27 cellular contexts compared by ENCODE assay signal in the genomic region with DNA sequence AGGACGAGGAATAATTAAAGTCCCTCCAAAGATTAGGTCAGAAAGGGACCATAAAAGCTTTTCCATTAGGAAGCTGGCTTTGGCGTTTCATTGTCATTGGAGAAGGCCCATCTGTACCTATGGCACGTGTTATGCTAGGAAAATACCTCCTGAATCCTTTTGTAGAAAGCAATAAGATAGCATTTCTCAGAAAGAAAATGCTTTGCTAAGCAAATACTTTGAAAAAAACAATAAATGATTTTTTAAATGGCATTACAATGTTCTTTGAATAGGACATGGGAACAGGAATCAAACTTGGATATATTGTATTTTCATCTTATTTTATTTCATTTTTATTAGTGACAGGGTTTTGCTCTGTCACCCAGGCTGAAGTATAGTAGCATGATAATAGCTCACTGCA.
DNase-seq lines count a peak whose midpoint lies in the region; ATAC-seq, FAIRE-seq and TF ChIP-seq lines count a peak whose summit lies in the region.
"Had no signal": no experiment of that assay in that cellular context is flagged by ENCODE, and none has a peak within 500 bp of the region (broad histone marks: within the 10 kb centered on the region; RNA-seq: fewer than 3 reads in every experiment).

No MANE protein-coding gene starts in this region.

- H3K4me3 Mint-ChIP-seq in neural progenitor cell = no peak overlapping the region
- H3K4me3 Mint-ChIP-seq: B cell; CD4-positive, alpha-beta T cell; CD8-positive, alpha-beta T cell had no signal

- H3K9me3 ChIP-seq in A549 (no peaks in the 10 kb centered on the region), K562 (replicated peaks; ENCODE audit: control insufficient read depth, insufficient read depth, low read depth, low read length) (no peaks in the 10 kb centered on the region), neural progenitor cell (ENCODE audit: low read depth) (no peaks in the 10 kb centered on the region)
- H3K9me3 ChIP-seq: BLaER1 treated with 17β-estradiol and CSF1 and Interleukin-3, amounts not matched to agents 10 nM and 100 nM; Caco-2 had no signal

- H3K9me3 Mint-ChIP-seq in neural progenitor cell = peaks cover 3% of the 10 kb centered on the region
- H3K9me3 Mint-ChIP-seq: CD8-positive, alpha-beta T cell had no signal

- H3K79me2 ChIP-seq in K562 (ENCODE audit: control insufficient read depth, insufficient read depth, low read length) (no peaks in the 10 kb centered on the region), neural progenitor cell (ENCODE audit: low read depth) (no peaks in the 10 kb centered on the region)

- TF ChIP-seq CTCF in A549 (IDR thresholded peaks at IDR 0.05) = no peak
- no peak for TF ChIP-seq CTCF in K562 (IDR thresholded peaks at IDR 0.05 in 2 of 3, conservative IDR thresholded peaks at IDR 0.05 in 1 of 3; ENCODE audit: insufficient read depth in 2 of 3, low read depth in 1 of 3, low read length in 3 of 3)
- TF ChIP-seq CTCF in neural progenitor cell (IDR thresholded peaks at IDR 0.05) = no peak
- no peak for TF ChIP-seq CTCF in GM13977 (IDR thresholded peaks at IDR 0.05; ENCODE audit: extremely low read depth, insufficient read depth, missing control alignments)

- H3K27ac Mint-ChIP-seq in neural progenitor cell = no peak overlapping the region
- H3K27ac Mint-ChIP-seq: B cell; CD4-positive, alpha-beta T cell; CD8-positive, alpha-beta T cell had no signal

- no peak for DNase-seq in A549 (ENCODE audit: low read depth in 1 of 2, low spot score in 1 of 2)
- DNase-seq in G401 (ENCODE audit: low spot score) = peak; percentile 23
- DNase-seq in K562 (ENCODE audit: extremely low read depth in 1 of 4, low spot score in 3 of 4) = no peak
- no peak for DNase-seq in neural progenitor cell (ENCODE audit: low spot score)
- DNase-seq in D341Med (ENCODE audit: low spot score) = no peak
- no peak for DNase-seq in GM13977 (ENCODE audit: low spot score)
- DNase-seq: 8988T; AML-193; Caco-2; Calu3; CD4-positive, alpha-beta T cell; CD8-positive, alpha-beta T cell; DMS 273 treated with DMSO at 0.1 percent for 48 hours; DMS153; DMS53; DMS79; DND-41; EL; GF-D8 had no signal

- H3K4me3 ChIP-seq in A549 = no peak overlapping the region
- no peak overlapping the region for H3K4me3 ChIP-seq in K562
- H3K4me3 ChIP-seq in neural progenitor cell = no peak overlapping the region
- H3K4me3 ChIP-seq: BLaER1 treated with 17β-estradiol and CSF1 and Interleukin-3, amounts not matched to agents 10 nM and 100 nM; GM12878 had no signal

- H3K9me1 ChIP-seq in K562 (ENCODE audit: control insufficient read depth, insufficient read depth, low read length) = no peaks in the 10 kb centered on the region

- in situ Hi-C loops in G401 (cut with HindIII; ENCODE audit: low sequenced_read_pairs) (no loop called here), K562 (cut with MboI) (no loop called here), GM13977 (cut with MboI; ENCODE audit: low pct_unique_long_range_greater_than_20kb, low sequenced_read_pairs, unreplicated experiment) (no loop called here)

- H3K4me1 Mint-ChIP-seq in neural progenitor cell = peaks cover 18% of the 10 kb centered on the region
- H3K4me1 Mint-ChIP-seq: B cell had no signal

- no peaks in the 10 kb centered on the region for H3K36me3 Mint-ChIP-seq in neural progenitor cell
- H3K36me3 Mint-ChIP-seq: CD8-positive, alpha-beta T cell had no signal

- TF ChIP-seq POLR2A in A549 (IDR thresholded peaks at IDR 0.05; ENCODE audit: low read length) (no peak), K562 (conservative IDR thresholded peaks at IDR 0.05) (no peak)

- H3K27me3 ChIP-seq in K562 (ENCODE audit: control insufficient read depth in 2 of 2, insufficient read depth in 2 of 2, low read length in 2 of 2) (no peaks in the 10 kb centered on the region), neural progenitor cell (no peaks in the 10 kb centered on the region)
- H3K27me3 ChIP-seq: BLaER1 treated with 17β-estradiol and CSF1 and Interleukin-3, amounts not matched to agents 10 nM and 100 nM had no signal

- H3K36me3 ChIP-seq in K562 (ENCODE audit: control insufficient read depth, insufficient read depth, low read length) = no peaks in the 10 kb centered on the region
- no peaks in the 10 kb centered on the region for H3K36me3 ChIP-seq in neural progenitor cell
- H3K36me3 ChIP-seq: BLaER1 treated with 17β-estradiol and CSF1 and Interleukin-3, amounts not matched to agents 10 nM and 100 nM had no signal

- H3K27ac ChIP-seq in A549 (no peak overlapping the region), K562 (ENCODE audit: extremely low read depth, low read depth, low read length) (no peak overlapping the region), neural progenitor cell (no peak overlapping the region)
- H3K27ac ChIP-seq: BLaER1 treated with 17β-estradiol and CSF1 and Interleukin-3, amounts not matched to agents 10 nM and 100 nM; C4-2B had no signal

- H3K9ac ChIP-seq in K562 (ENCODE audit: insufficient read depth in 1 of 2, low read depth in 2 of 2, low read length in 2 of 2) = no peak overlapping the region
- no peak overlapping the region for H3K9ac ChIP-seq in neural progenitor cell
- H3K9ac ChIP-seq: BLaER1 treated with 17β-estradiol and CSF1 and Interleukin-3, amounts not matched to agents 10 nM and 100 nM had no signal

- WGBS in A549 (ENCODE audit: missing lambda C conversion rate) = 6% methylated on average over 3 of the region's 3 CpGs
- 0% methylated on average over 3 of the region's 3 CpGs for WGBS in K562 (ENCODE audit: insufficient coverage, low coverage, missing lambda C conversion rate)

- no peak for TF ChIP-seq EP300 in A549 (IDR thresholded peaks at IDR 0.05)
- no peak for TF ChIP-seq EP300 in K562 (IDR thresholded peaks at IDR 0.05; ENCODE audit: low read length)

- no peak for FAIRE-seq in A549 (lab: Jason Lieb, UNC)
- FAIRE-seq in K562 (lab: Jason Lieb, UNC) = no peak
- FAIRE-seq: A204.1, G401.6, GM12878, GM12892 had no signal

- peaks cover 23% of the 10 kb centered on the region for H3F3A ChIP-seq in neural progenitor cell (ENCODE audit: low read depth)

- TF ChIP-seq RAD21 in A549 (conservative IDR thresholded peaks at IDR 0.05 in 1 of 2, IDR thresholded peaks at IDR 0.05 in 1 of 2) (no peak), K562 (CRISPR knock-in tag; conservative IDR thresholded peaks at IDR 0.05 in 1 of 2, IDR thresholded peaks at IDR 0.05 in 1 of 2) (no peak)

- POLR2A ChIA-PET in A549 (lab: Yijun Ruan, JAX) (no interaction called here), K562 (lab: Yijun Ruan, JAX) (no interaction called here)

- CTCF ChIA-PET in A549 (lab: Yijun Ruan, JAX) = no interaction called here
- CTCF ChIA-PET in K562 (lab: Yijun Ruan, JAX; ENCODE audit: low intra/inter-chr PET ratio) = no interaction called here

- intact Hi-C loops in K562 (cut with micrococcal nuclease) = no loop called here

- H2AFZ ChIP-seq in K562 (ENCODE audit: low read depth, low read length) = no peak overlapping the region
- H2AFZ ChIP-seq in neural progenitor cell (replicated peaks) = no peak overlapping the region

- H3K4me2 ChIP-seq in A549 = no peak overlapping the region
- H3K4me2 ChIP-seq in K562 (ENCODE audit: insufficient read depth, low read length) = no peak overlapping the region
- H3K4me2 ChIP-seq in neural progenitor cell = peak overlapping the region; percentile 64
- H3K4me2 ChIP-seq: BLaER1 treated with 17β-estradiol and CSF1 and Interleukin-3, amounts not matched to agents 10 nM and 100 nM had no signal

- H4K20me1 ChIP-seq in K562 (replicated peaks; ENCODE audit: control insufficient read depth, insufficient read depth, low read length) (no peaks in the 10 kb centered on the region), neural progenitor cell (ENCODE audit: low read depth) (peaks cover 7% of the 10 kb centered on the region)
- H4K20me1 ChIP-seq: BLaER1 treated with 17β-estradiol and CSF1 and Interleukin-3, amounts not matched to agents 10 nM and 100 nM had no signal

- no TSS peak for BruUV-seq in K562 (replicated peaks; lab: Mats Ljungman, UMichigan)

- ATAC-seq in A549 (no peak), K562 (no peak), GM18520 (IDR thresholded peaks at IDR 0.05; ENCODE audit: unreplicated experiment) (no peak)
- ATAC-seq: CD8-positive, alpha-beta T cell; GM12878 had no signal

- no peaks in the 10 kb centered on the region for H3K27me3 Mint-ChIP-seq in neural progenitor cell (ENCODE audit: insufficient read depth, low read depth)
- H3K27me3 Mint-ChIP-seq: B cell; CD4-positive, alpha-beta T cell had no signal

- no peaks in the 10 kb centered on the region for H3K4me1 ChIP-seq in A549
- no peaks in the 10 kb centered on the region for H3K4me1 ChIP-seq in K562 (replicated peaks in 1 of 2; ENCODE audit: control insufficient read depth in 2 of 2, insufficient read depth in 2 of 2, low read length in 2 of 2)
- H3K4me1 ChIP-seq in neural progenitor cell = peaks cover 31% of the 10 kb centered on the region
- H3K4me1 ChIP-seq: BLaER1 treated with 17β-estradiol and CSF1 and Interleukin-3, amounts not matched to agents 10 nM and 100 nM; Caco-2 had no signal

TF ChIP-seq in A549, 52 proteins besides CTCF, POLR2A, EP300 and RAD21:
- TF ChIP-seq MAFK (IDR thresholded peaks at IDR 0.05; ENCODE audit: partially characterized antibody) (peak; percentile 53), RNF2 (IDR thresholded peaks at IDR 0.05; ENCODE audit: borderline replicate concordance, low read depth) (no peak)

TF ChIP-seq in K562, 482 proteins besides CTCF, POLR2A, EP300 and RAD21 (continues in another document):
- TF ChIP-seq MAFF (IDR thresholded peaks at IDR 0.05; ENCODE audit: low read length) = 0 out of 2 replicates have a peak, but pooled peaks have one; percentile 5
- no peak for TF ChIP-seq HIVEP1 (CRISPR knock-in tag; IDR thresholded peaks at IDR 0.05)
- TF ChIP-seq, protein P1, sequence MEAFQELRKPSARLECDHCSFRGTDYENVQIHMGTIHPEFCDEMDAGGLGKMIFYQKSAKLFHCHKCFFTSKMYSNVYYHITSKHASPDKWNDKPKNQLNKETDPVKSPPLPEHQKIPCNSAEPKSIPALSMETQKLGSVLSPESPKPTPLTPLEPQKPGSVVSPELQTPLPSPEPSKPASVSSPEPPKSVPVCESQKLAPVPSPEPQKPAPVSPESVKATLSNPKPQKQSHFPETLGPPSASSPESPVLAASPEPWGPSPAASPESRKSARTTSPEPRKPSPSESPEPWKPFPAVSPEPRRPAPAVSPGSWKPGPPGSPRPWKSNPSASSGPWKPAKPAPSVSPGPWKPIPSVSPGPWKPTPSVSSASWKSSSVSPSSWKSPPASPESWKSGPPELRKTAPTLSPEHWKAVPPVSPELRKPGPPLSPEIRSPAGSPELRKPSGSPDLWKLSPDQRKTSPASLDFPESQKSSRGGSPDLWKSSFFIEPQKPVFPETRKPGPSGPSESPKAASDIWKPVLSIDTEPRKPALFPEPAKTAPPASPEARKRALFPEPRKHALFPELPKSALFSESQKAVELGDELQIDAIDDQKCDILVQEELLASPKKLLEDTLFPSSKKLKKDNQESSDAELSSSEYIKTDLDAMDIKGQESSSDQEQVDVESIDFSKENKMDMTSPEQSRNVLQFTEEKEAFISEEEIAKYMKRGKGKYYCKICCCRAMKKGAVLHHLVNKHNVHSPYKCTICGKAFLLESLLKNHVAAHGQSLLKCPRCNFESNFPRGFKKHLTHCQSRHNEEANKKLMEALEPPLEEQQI (IDR thresholded peaks at IDR 0.05) = no peak

Comparison
In these comparisons a context has a peak if more than half of its experiments do, and no peak if none do; other contexts are left out.
1. Of the 35 proteins assayed by ChIP-seq in both K562 and A549: peak only in K562: none; only in A549: MAFK; in both: none; in neither: 34.